15 cellular contexts compared by ENCODE assay signal in the genomic region with DNA sequence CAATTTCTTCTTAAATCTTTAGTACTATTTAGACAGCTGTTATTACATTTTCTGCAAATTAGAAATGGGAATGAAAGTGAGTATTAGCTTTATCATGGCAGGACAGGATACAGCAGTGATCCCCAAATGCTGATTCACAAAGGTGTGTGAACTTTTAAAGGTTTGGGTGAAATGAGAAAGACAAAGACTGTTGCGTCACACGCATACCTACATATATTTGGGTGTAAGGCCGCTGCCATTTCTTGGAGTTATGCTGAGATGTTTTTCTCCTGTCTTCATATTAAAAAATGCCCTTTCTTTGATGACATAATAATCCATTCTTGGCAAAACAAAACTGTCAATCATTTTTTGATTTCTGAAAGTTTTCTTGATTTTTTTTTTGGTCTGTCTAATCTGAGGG. TPM values are rescaled to one million over a fixed set of nuclear protein-coding genes. Genes with fewer than 3 reads are reported as not detected.
DNase-seq lines count a peak whose midpoint lies in the region; ATAC-seq and TF ChIP-seq lines count a peak whose summit lies in the region.
"Had no signal": no experiment of that assay in that cellular context is flagged by ENCODE, and none has a peak within 500 bp of the region (broad histone marks: within the 10 kb centered on the region; RNA-seq: fewer than 3 reads in every experiment).

No MANE protein-coding gene starts in this region.

- H3K27ac ChIP-seq in KMS-11 (peak overlapping the region; percentile 57; the same call in 1 of the 2 replicates), esophagus muscularis mucosa (replicated peaks in 1 of 4) (peak overlapping the region; percentile 90 to 94 (median 92)), sigmoid colon (peak overlapping the region; percentile 85 to 93 (median 90))
- H3K27ac ChIP-seq: BLaER1 treated with 17β-estradiol and CSF1 and Interleukin-3, amounts not matched to agents 10 nM and 100 nM; GM23248 had no signal

- intact Hi-C loops in CD14-positive monocyte (cut with micrococcal nuclease), result loop anchor here in 1 of 2 donors (10.0 kb wide), 1 partner anchor 51 kb away; no protein-coding TSS in a partner anchor
- intact Hi-C loops in esophagus muscularis mucosa (cut with DNase I), result loop anchor here (5.0 kb wide), 1 partner anchor 118 kb away; no protein-coding TSS in a partner anchor
- intact Hi-C loops in sigmoid colon (cut with DNase I), result loop anchor here (2.0 to 5.0 kb wide), 2 partner anchors 41 to 123 kb away; no protein-coding TSS in a partner anchor

- H3K9me3 ChIP-seq in esophagus muscularis mucosa (no peaks in the 10 kb centered on the region), sigmoid colon (no peaks in the 10 kb centered on the region)
- H3K9me3 ChIP-seq: BLaER1 treated with 17β-estradiol and CSF1 and Interleukin-3, amounts not matched to agents 10 nM and 100 nM had no signal

- TF ChIP-seq CTCF in CD14-positive monocyte (IDR thresholded peaks at IDR 0.05) (no peak), KMS-11 (conservative IDR thresholded peaks at IDR 0.05; ENCODE audit: low read depth, low read length) (no peak), esophagus muscularis mucosa (IDR thresholded peaks at IDR 0.05) (no peak), sigmoid colon (IDR thresholded peaks at IDR 0.05) (no peak)

- WGBS in esophagus muscularis mucosa, result 98% methylated on average over 3 of the region's 3 CpGs
- WGBS in sigmoid colon, 2 donors, result 95 to 97% methylated on average over 3 of the region's 3 CpGs

- H3K4me1 Mint-ChIP-seq in CD14-positive monocyte, result peaks cover 68% of the 10 kb centered on the region
- peaks cover 2% of the 10 kb centered on the region for H3K4me1 Mint-ChIP-seq in activated naive CD8-positive, alpha-beta T cell treated with anti-CD3 and anti-CD28 coated beads, Interleukin-2, amount 50 U/mL, for 24 hours

- ATAC-seq in HG03196 (IDR thresholded peaks at IDR 0.05; ENCODE audit: unreplicated experiment) (no peak), GM18873 (IDR thresholded peaks at IDR 0.05; ENCODE audit: low FRiP score, unreplicated experiment) (no peak)
- no peak for ATAC-seq in activated naive CD8-positive, alpha-beta T cell treated with anti-CD3 and anti-CD28 coated beads, Interleukin-2, amount 50 U/mL, for 24 hours

- H4K20me1 ChIP-seq in KMS-11 (ENCODE audit: insufficient read depth), result no peaks in the 10 kb centered on the region

- H3K4me2 ChIP-seq in KMS-11, result peak overlapping the region; percentile 73; the same call in 1 of the 2 replicates

- H3K9me3 Mint-ChIP-seq in CD14-positive monocyte, result no peaks in the 10 kb centered on the region
- H3K9me3 Mint-ChIP-seq in activated naive CD8-positive, alpha-beta T cell treated with anti-CD3 and anti-CD28 coated beads, Interleukin-2, amount 50 U/mL, for 24 hours, result no peaks in the 10 kb centered on the region
- H3K9me3 Mint-ChIP-seq: CD4-positive, alpha-beta T cell; H9 had no signal

- H3K4me1 ChIP-seq in KMS-11 (ENCODE audit: low read depth, poor library complexity, severe bottlenecking) (peaks cover 67% of the 10 kb centered on the region), esophagus muscularis mucosa (peaks cover 52 to 92% (median 87%) of the 10 kb centered on the region in 4 donors), sigmoid colon (peaks cover 0 to 85% (median 77%) of the 10 kb centered on the region in 4 donors)

- H3K27me3 ChIP-seq in KMS-11 (ENCODE audit: insufficient read depth, low read depth) (no peaks in the 10 kb centered on the region), esophagus muscularis mucosa (no peaks in the 10 kb centered on the region), sigmoid colon (no peaks in the 10 kb centered on the region)

- TF ChIP-seq EP300 in esophagus muscularis mucosa (IDR thresholded peaks at IDR 0.05), result no peak
- TF ChIP-seq EP300 in sigmoid colon (IDR thresholded peaks at IDR 0.05), result no peak

- H3K79me2 ChIP-seq in KMS-11 (ENCODE audit: insufficient read depth, low read depth), result no peaks in the 10 kb centered on the region; the same call in 1 of the 2 replicates

- no peak overlapping the region for H3K4me3 Mint-ChIP-seq in CD14-positive monocyte
- no peak overlapping the region for H3K4me3 Mint-ChIP-seq in activated naive CD8-positive, alpha-beta T cell treated with anti-CD3 and anti-CD28 coated beads, Interleukin-2, amount 50 U/mL, for 24 hours
- H3K4me3 Mint-ChIP-seq: CD4-positive, alpha-beta T cell; H9 had no signal

- H3K27me3 Mint-ChIP-seq in CD14-positive monocyte (ENCODE audit: low read depth in 3 of 3), result peaks cover 0 to 2% (median 0%) of the 10 kb centered on the region in 3 donors
- peaks cover 28% of the 10 kb centered on the region for H3K27me3 Mint-ChIP-seq in activated naive CD8-positive, alpha-beta T cell treated with anti-CD3 and anti-CD28 coated beads, Interleukin-2, amount 50 U/mL, for 24 hours

- DNase-seq in CD14-positive monocyte (ENCODE audit: low spot score) (no peak), esophagus muscularis mucosa (ENCODE audit: extremely low spot score) (no peak), sigmoid colon (no peak)
- no peak for DNase-seq in activated T-cell treated with anti-CD3 and anti-CD28 coated beads, Interleukin-2, amount 50 U/mL, for 1 hour
- DNase-seq in activated naive CD8-positive, alpha-beta T cell treated with anti-CD3 and anti-CD28 coated beads, Interleukin-2, amount 50 U/mL, for 24 hours, result no peak
- DNase-seq: 8988T; Calu3; CD4-positive, alpha-beta T cell; DMS 273 treated with DMSO at 0.1 percent for 48 hours; GM23248; H9 had no signal

- H3K27ac Mint-ChIP-seq in CD14-positive monocyte, result peak overlapping the region in 6 of 7 donors; percentile 17 to 88 (median 66)
- no peak overlapping the region for H3K27ac Mint-ChIP-seq in activated naive CD8-positive, alpha-beta T cell treated with anti-CD3 and anti-CD28 coated beads, Interleukin-2, amount 50 U/mL, for 24 hours
- H3K27ac Mint-ChIP-seq: CD4-positive, alpha-beta T cell; H9 had no signal

- H3K4me3 ChIP-seq in KMS-11 (IDR thresholded peaks at IDR 0.05; ENCODE audit: insufficient read depth, low read depth, low read length) (no peak overlapping the region), esophagus muscularis mucosa (no peak overlapping the region), sigmoid colon (no peak overlapping the region)
- H3K4me3 ChIP-seq: GM23248 had no signal

- no peaks in the 10 kb centered on the region for H3K36me3 ChIP-seq in KMS-11 (ENCODE audit: insufficient read depth)
- H3K36me3 ChIP-seq in esophagus muscularis mucosa, result no peaks in the 10 kb centered on the region
- no peaks in the 10 kb centered on the region for H3K36me3 ChIP-seq in sigmoid colon
- H3K36me3 ChIP-seq: BLaER1 treated with 17β-estradiol and CSF1 and Interleukin-3, amounts not matched to agents 10 nM and 100 nM had no signal

- no peaks in the 10 kb centered on the region for H3K36me3 Mint-ChIP-seq in CD14-positive monocyte
- H3K36me3 Mint-ChIP-seq in activated naive CD8-positive, alpha-beta T cell treated with anti-CD3 and anti-CD28 coated beads, Interleukin-2, amount 50 U/mL, for 24 hours (ENCODE audit: low read depth), result no peaks in the 10 kb centered on the region

- H3K9ac ChIP-seq in KMS-11, result no peak overlapping the region
- H3K9ac ChIP-seq: BLaER1 treated with 17β-estradiol and CSF1 and Interleukin-3, amounts not matched to agents 10 nM and 100 nM; GM23248 had no signal

- no peak overlapping the region for H2AFZ ChIP-seq in KMS-11 (ENCODE audit: low read depth)
- H2AFZ ChIP-seq: GM23248 had no signal

- TF ChIP-seq POLR2A in esophagus muscularis mucosa (IDR thresholded peaks at IDR 0.05; ENCODE audit: low read depth) (no peak), sigmoid colon (IDR thresholded peaks at IDR 0.05) (no peak)

RNA-seq across cellular contexts. Expression of a gene that starts 4.7 kb away (rescaled TPM):
- 10 to 100 TPM; 12.1 to 15.1 TPM for polyA plus RNA-seq in CD14-positive monocyte
- 100 to 1,000 TPM in 1 of 4 donors, 10 to 100 TPM in 3; 68.1 to 141 (median 81.2) TPM for total RNA-seq in esophagus muscularis mucosa
- 10 to 100 TPM; 65.4 to 73.2 (median 67.1) TPM for total RNA-seq in sigmoid colon
- polyA plus RNA-seq in sigmoid colon, result 1 to 10 TPM; 2.1 to 6.0 (median 2.9) TPM
- total RNA-seq: CD4-positive, alpha-beta T cell had no signal
